27 cellular contexts compared by ENCODE assay signal in the genomic region with DNA sequence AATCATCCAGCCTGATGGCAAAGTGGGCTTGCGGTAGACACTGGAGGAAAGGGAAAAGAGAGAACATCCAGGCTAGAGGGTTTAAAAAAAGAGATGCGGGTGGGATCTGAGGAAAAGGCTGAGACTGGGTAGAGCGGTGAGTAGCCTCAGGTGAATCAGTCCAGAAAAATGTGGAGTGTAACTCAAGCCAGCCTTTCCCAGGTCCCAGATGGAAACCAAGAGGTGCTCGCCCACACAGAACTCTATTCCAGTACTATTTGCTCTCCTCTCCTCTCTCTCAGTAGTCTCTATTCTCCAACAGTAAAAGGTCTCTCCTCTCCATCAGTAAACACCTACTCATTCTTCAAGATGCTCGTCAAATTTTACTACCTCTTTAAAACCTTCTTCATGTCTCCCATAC. TPM values are rescaled to one million over a fixed set of nuclear protein-coding genes. Genes with fewer than 3 reads are reported as not detected.
DNase-seq lines count a peak whose midpoint lies in the region; TF ChIP-seq lines count a peak whose summit lies in the region.
"Had no signal": no experiment of that assay in that cellular context is flagged by ENCODE, and none has a peak within 500 bp of the region (broad histone marks: within the 10 kb centered on the region; RNA-seq: fewer than 3 reads in every experiment).

No MANE protein-coding gene starts in this region.

- dilution Hi-C loops in mammary epithelial cell (cut with HindIII; ENCODE audit: low sequenced_read_pairs), result no loop called here

- CTCF ChIA-PET in mammary epithelial cell (lab: Charles Lee; ENCODE audit: low non-redundant PET), result no interaction called here

- no peaks in the 10 kb centered on the region for H3K36me3 Mint-ChIP-seq in nephron (ENCODE audit: low read depth)

- H3K36me3 ChIP-seq in mammary epithelial cell (ENCODE audit: insufficient read depth, low read length), result no peaks in the 10 kb centered on the region
- H3K36me3 ChIP-seq: pancreas, WERI-Rb-1 had no signal

- intact Hi-C loops in mammary epithelial cell (cut with micrococcal nuclease), result no loop called here

- DNase-seq in AG20443 (ENCODE audit: low spot score), result peak; percentile 27
- DNase-seq in HFF-Myc (ENCODE audit: extremely low read depth, low read depth), result peak; percentile 26
- peak; percentile 61 for DNase-seq in mammary epithelial cell
- no peak for DNase-seq in NOMO-1 (lab: John Stamatoyannopoulos, UW; ENCODE audit: unreplicated experiment in 2 of 2)
- DNase-seq in NCI-H774 (lab: John Stamatoyannopoulos, UW), result no peak
- no peak for DNase-seq in NCI-H510A (lab: John Stamatoyannopoulos, UW)
- no peak for DNase-seq in AML-193 (lab: John Stamatoyannopoulos, UW)
- DNase-seq: activated CD4-positive, alpha-beta T cell treated with anti-CD3 and anti-CD28 coated beads for 48 hours; activated gamma-delta T cell; activated naive CD8-positive, alpha-beta T cell treated with anti-CD3 and anti-CD28 coated beads, Interleukin-2, amount 10 ng/mL, durations not matched to agents 7 days and 5 days; activated T-cell treated with anti-CD3 and anti-CD28 coated beads, Interleukin-2, amount 50 U/mL, for 24 hours; C1 segment of cervical spinal cord; COR-L47; dermis blood vessel endothelial cell; GOT3; midbrain; naive thymus-derived CD4-positive, alpha-beta T cell; NCI-H2081; NCI-H446; pancreas; retina; small intestine; WERI-Rb-1 had no signal

- peak overlapping the region; percentile 66 for H2AFZ ChIP-seq in mammary epithelial cell (ENCODE audit: low read depth, low read length)

- 72% methylated on average over 4 of the region's 5 CpGs for WGBS in mammary epithelial cell (ENCODE audit: low coverage, missing lambda C conversion rate)

- H3K27ac Mint-ChIP-seq in nephron, result peak overlapping the region in 2 of 3 experiments; percentile 15 to 20
- H3K27ac Mint-ChIP-seq: activated naive CD8-positive, alpha-beta T cell treated with anti-CD3 and anti-CD28 coated beads, Interleukin-2, amount 10 ng/mL, durations not matched to agents 7 days and 5 days; activated T-cell treated with anti-CD3 and anti-CD28 coated beads, Interleukin-2, amount 50 U/mL, for 24 hours; naive thymus-derived CD4-positive, alpha-beta T cell; stimulated activated naive CD8-positive, alpha-beta T cell treated with anti-CD3 and anti-CD28 coated beads, Interleukin-15, Interleukin-2, amounts not matched to agents 100 ng/mL and 50 ng/mL, for 24 hours; T-helper 2 cell treated with Interferon-gamma antibody and Interleukin-4, amounts not matched to agents 5 μg/mL and 100 μg/mL, for 36 hours had no signal

- peaks cover 10% of the 10 kb centered on the region for H3K4me1 ChIP-seq in mammary epithelial cell (ENCODE audit: insufficient read depth, low read length)
- H3K4me1 ChIP-seq: pancreas had no signal

- TF ChIP-seq CTCF in HFF-Myc (IDR thresholded peaks at IDR 0.05; ENCODE audit: low read depth, low read length, missing control alignments) (no peak), mammary epithelial cell (conservative IDR thresholded peaks at IDR 0.05 in 1 of 2, IDR thresholded peaks at IDR 0.05 in 1 of 2; ENCODE audit: extremely low read depth in 1 of 2, insufficient read depth in 1 of 2, low read depth in 1 of 2, low read length in 2 of 2) (no peak), nephron (IDR thresholded peaks at IDR 0.05; ENCODE audit: unreplicated experiment in 3 of 3) (no peak)

- peaks cover 8% of the 10 kb centered on the region for H3K27me3 Mint-ChIP-seq in nephron (ENCODE audit: low read depth)

- no peaks in the 10 kb centered on the region for H3K9me3 ChIP-seq in mammary epithelial cell (replicated peaks; ENCODE audit: insufficient read depth, low read length)
- H3K9me3 ChIP-seq: pancreas had no signal

- H3K4me3 Mint-ChIP-seq in nephron, result no peak overlapping the region
- H3K4me3 Mint-ChIP-seq: activated naive CD8-positive, alpha-beta T cell treated with anti-CD3 and anti-CD28 coated beads, Interleukin-2, amount 10 ng/mL, durations not matched to agents 7 days and 5 days; activated T-cell treated with anti-CD3 and anti-CD28 coated beads, Interleukin-2, amount 50 U/mL, for 24 hours; naive thymus-derived CD4-positive, alpha-beta T cell; stimulated activated naive CD8-positive, alpha-beta T cell treated with anti-CD3 and anti-CD28 coated beads, Interleukin-15, Interleukin-2, amounts not matched to agents 100 ng/mL and 50 ng/mL, for 24 hours; T-helper 2 cell treated with Interferon-gamma antibody and Interleukin-4, amounts not matched to agents 5 μg/mL and 100 μg/mL, for 36 hours had no signal

- no peaks in the 10 kb centered on the region for H3K27me3 ChIP-seq in mammary epithelial cell (ENCODE audit: insufficient read depth, low read length)
- H3K27me3 ChIP-seq: pancreas had no signal

- no peaks in the 10 kb centered on the region for H3K79me2 ChIP-seq in mammary epithelial cell (ENCODE audit: insufficient read depth, low read length)

- no TSS peak for BruUV-seq in mammary epithelial cell (replicated peaks; lab: Mats Ljungman, UMichigan)

- no peak overlapping the region for H3K9ac ChIP-seq in mammary epithelial cell (ENCODE audit: insufficient read depth, low read length)

- H3K9me3 Mint-ChIP-seq in nephron, result peaks cover 6% of the 10 kb centered on the region
- H3K9me3 Mint-ChIP-seq: activated T-cell treated with anti-CD3 and anti-CD28 coated beads, Interleukin-2, amount 50 U/mL, for 24 hours; stimulated activated naive CD8-positive, alpha-beta T cell treated with anti-CD3 and anti-CD28 coated beads, Interleukin-15, Interleukin-2, amounts not matched to agents 100 ng/mL and 50 ng/mL, for 24 hours; T-helper 2 cell treated with Interferon-gamma antibody and Interleukin-4, amounts not matched to agents 5 μg/mL and 100 μg/mL, for 36 hours had no signal

- peak overlapping the region; percentile 7 for H3K4me2 ChIP-seq in mammary epithelial cell (ENCODE audit: insufficient read depth, low read depth, low read length)

- H3K4me3 ChIP-seq in HFF-Myc (replicated peaks; ENCODE audit: low read depth, low read length) (no peak overlapping the region), mammary epithelial cell (replicated peaks in 1 of 3; ENCODE audit: insufficient read depth in 1 of 3, low read depth in 2 of 3, low read length in 3 of 3) (no peak overlapping the region)
- H3K4me3 ChIP-seq: K562, pancreas had no signal

- H4K20me1 ChIP-seq in mammary epithelial cell (ENCODE audit: insufficient read depth, low read length), result no peaks in the 10 kb centered on the region

- H3K4me1 Mint-ChIP-seq in nephron, result peaks cover 31% of the 10 kb centered on the region
- H3K4me1 Mint-ChIP-seq: activated naive CD8-positive, alpha-beta T cell treated with anti-CD3 and anti-CD28 coated beads, Interleukin-2, amount 10 ng/mL, durations not matched to agents 7 days and 5 days had no signal

- no peak overlapping the region for H3K27ac ChIP-seq in mammary epithelial cell (ENCODE audit: insufficient read depth, low read depth, low read length)
- H3K27ac ChIP-seq: pancreas, WERI-Rb-1 had no signal

- in situ Hi-C loops in mammary epithelial cell (cut with MboI; ENCODE audit: low sequenced_read_pairs in 2 of 2), result no loop called here

RNA-seq across cellular contexts. Expression of a gene that starts 38.3 kb away (rescaled TPM):
- 10 to 100 TPM; 32.3 to 58.8 TPM for total RNA-seq in mammary epithelial cell
- 47.4 TPM for polyA plus RNA-seq in mammary epithelial cell
- polyA minus RNA-seq in mammary epithelial cell, result 109 TPM

Comparison
In these comparisons a context has a peak if more than half of its experiments do, and no peak if none do; other contexts are left out.
1. DNase-seq: peak in AG20443 (single experiment), HFF-Myc (single experiment) and mammary epithelial cell (single experiment); none in NOMO-1 (0 of 2), NCI-H774 (single experiment), NCI-H510A (single experiment) and AML-193 (0 of 2).